In genomic region chr2:186575302-186575701, GRCh38 we compare ENCODE assay signal across 2 cellular contexts.
TF ChIP-seq lines count a peak whose summit lies in the region.

No MANE protein-coding gene starts in this region.

TF ChIP-seq in K562, 482 proteins besides CTCF, POLR2A, EP300 and RAD21 (continued from another document and continues in another):
- TF ChIP-seq JUNB (CRISPR knock-in tag; conservative IDR thresholded peaks at IDR 0.05): peak; percentile 67; the same call in 1 of the 2 replicates
- no peak for TF ChIP-seq E2F3 (CRISPR knock-in tag; IDR thresholded peaks at IDR 0.05)
- TF ChIP-seq CCAR2 (IDR thresholded peaks at IDR 0.05; ENCODE audit: low read depth, low read length): no peak
- no peak for TF ChIP-seq SMC3 (conservative IDR thresholded peaks at IDR 0.05; ENCODE audit: insufficient read depth, low read depth, low read length)
- TF ChIP-seq NR1H2 (CRISPR knock-in tag; IDR thresholded peaks at IDR 0.05): no peak
- no peak for TF ChIP-seq ZBTB9 (CRISPR knock-in tag; IDR thresholded peaks at IDR 0.05)
- TF ChIP-seq BCL6 (CRISPR knock-in tag; IDR thresholded peaks at IDR 0.05): no peak
- TF ChIP-seq ZBTB34 (CRISPR knock-in tag; IDR thresholded peaks at IDR 0.05): no peak
- TF ChIP-seq RNF219 (CRISPR knock-in tag; IDR thresholded peaks at IDR 0.05): no peak
- TF ChIP-seq ADNP (tag; IDR thresholded peaks at IDR 0.05): no peak
- TF ChIP-seq ATF4 (CRISPR knock-in tag; IDR thresholded peaks at IDR 0.05): no peak
- TF ChIP-seq SPI1 (IDR thresholded peaks at IDR 0.05; ENCODE audit: borderline replicate concordance, low read depth, low read length): peak; percentile 57; the same call in 1 of the 2 replicates
- TF ChIP-seq ATF2 (CRISPR knock-in tag; IDR thresholded peaks at IDR 0.05): no peak
- no peak for TF ChIP-seq MTA1 (IDR thresholded peaks at IDR 0.05; ENCODE audit: borderline replicate concordance)
- no peak for TF ChIP-seq KAT7 (CRISPR knock-in tag; IDR thresholded peaks at IDR 0.05; ENCODE audit: borderline replicate concordance)
- TF ChIP-seq COPS2 (conservative IDR thresholded peaks at IDR 0.05): no peak
- no peak for TF ChIP-seq NR2C1 (IDR thresholded peaks at IDR 0.05)
- TF ChIP-seq NR2C1 (tag; IDR thresholded peaks at IDR 0.05): no peak
- no peak for TF ChIP-seq IRF9 (tag; IDR thresholded peaks at IDR 0.05)
- TF ChIP-seq ZNF197 (CRISPR knock-in tag; IDR thresholded peaks at IDR 0.05; ENCODE audit: low read depth): no peak

TF ChIP-seq in HepG2, 621 proteins besides CTCF, POLR2A, EP300 and RAD21 (continued from another document and continues in another):
- TF ChIP-seq ATF4 (CRISPR knock-in tag; IDR thresholded peaks at IDR 0.05) (no peak), ZBTB21 (CRISPR knock-in tag; IDR thresholded peaks at IDR 0.05) (no peak), ZBTB7B (CRISPR knock-in tag; IDR thresholded peaks at IDR 0.05) (no peak), ZBTB38 (CRISPR knock-in tag; IDR thresholded peaks at IDR 0.05) (no peak), ELF3 (CRISPR knock-in tag; IDR thresholded peaks at IDR 0.05) (peak; percentile 47; the same call in 1 of the 2 replicates), POLR2G (IDR thresholded peaks at IDR 0.05; ENCODE audit: low read depth, low read length) (no peak), SAP130 (CRISPR knock-in tag; IDR thresholded peaks at IDR 0.05; ENCODE audit: low read depth) (peak; percentile 53), ZNF547 (CRISPR knock-in tag; IDR thresholded peaks at IDR 0.05) (no peak), ARID3A (IDR thresholded peaks at IDR 0.05; ENCODE audit: low read depth, low read length) (no peak), ZBTB14 (CRISPR knock-in tag; IDR thresholded peaks at IDR 0.05) (no peak), ZNF121 (CRISPR knock-in tag; IDR thresholded peaks at IDR 0.05) (no peak), RAD51 (IDR thresholded peaks at IDR 0.05; ENCODE audit: borderline replicate concordance) (no peak), ZGPAT (CRISPR knock-in tag; IDR thresholded peaks at IDR 0.05) (peak; percentile 35; the same call in 1 of the 2 replicates), MEF2D (CRISPR knock-in tag; IDR thresholded peaks at IDR 0.05) (no peak), ZNF280D (CRISPR knock-in tag; IDR thresholded peaks at IDR 0.05) (no peak), MAFF (IDR thresholded peaks at IDR 0.05; ENCODE audit: low read depth, low read length) (peak; percentile 98), MXD3 (CRISPR knock-in tag; IDR thresholded peaks at IDR 0.05) (no peak), RFX5 (IDR thresholded peaks at IDR 0.05; ENCODE audit: low read depth, low read length) (no peak; the same call in 1 of the 2 replicates), ZNF207 (IDR thresholded peaks at IDR 0.05; ENCODE audit: borderline replicate concordance) (no peak), SKIL (CRISPR knock-in tag; IDR thresholded peaks at IDR 0.05; ENCODE audit: borderline replicate concordance) (peak; percentile 60; the same call in 1 of the 2 replicates), CREBL2 (CRISPR knock-in tag; IDR thresholded peaks at IDR 0.05; ENCODE audit: borderline replicate concordance) (no peak), ZKSCAN1 (IDR thresholded peaks at IDR 0.05; ENCODE audit: low read length) (no peak), ZNF773 (CRISPR knock-in tag; IDR thresholded peaks at IDR 0.05; ENCODE audit: borderline replicate concordance) (no peak), ATF1 (CRISPR knock-in tag; IDR thresholded peaks at IDR 0.05) (no peak), NFIC (IDR thresholded peaks at IDR 0.05; ENCODE audit: low read length) (no peak; the same call in 1 of the 2 replicates), NFAT5 (CRISPR knock-in tag; IDR thresholded peaks at IDR 0.05) (no peak), TBL1XR1 (IDR thresholded peaks at IDR 0.05; ENCODE audit: borderline replicate concordance, low read length, partially characterized antibody) (peak; percentile 57), POLR2AphosphoS2 (IDR thresholded peaks at IDR 0.05; ENCODE audit: low read depth, low read length) (no peak), TOE1 (CRISPR knock-in tag; IDR thresholded peaks at IDR 0.05) (no peak), ZNF331 (CRISPR knock-in tag; IDR thresholded peaks at IDR 0.05) (no peak), AFF4 (CRISPR knock-in tag; IDR thresholded peaks at IDR 0.05) (no peak)
